In the genomic region with DNA sequence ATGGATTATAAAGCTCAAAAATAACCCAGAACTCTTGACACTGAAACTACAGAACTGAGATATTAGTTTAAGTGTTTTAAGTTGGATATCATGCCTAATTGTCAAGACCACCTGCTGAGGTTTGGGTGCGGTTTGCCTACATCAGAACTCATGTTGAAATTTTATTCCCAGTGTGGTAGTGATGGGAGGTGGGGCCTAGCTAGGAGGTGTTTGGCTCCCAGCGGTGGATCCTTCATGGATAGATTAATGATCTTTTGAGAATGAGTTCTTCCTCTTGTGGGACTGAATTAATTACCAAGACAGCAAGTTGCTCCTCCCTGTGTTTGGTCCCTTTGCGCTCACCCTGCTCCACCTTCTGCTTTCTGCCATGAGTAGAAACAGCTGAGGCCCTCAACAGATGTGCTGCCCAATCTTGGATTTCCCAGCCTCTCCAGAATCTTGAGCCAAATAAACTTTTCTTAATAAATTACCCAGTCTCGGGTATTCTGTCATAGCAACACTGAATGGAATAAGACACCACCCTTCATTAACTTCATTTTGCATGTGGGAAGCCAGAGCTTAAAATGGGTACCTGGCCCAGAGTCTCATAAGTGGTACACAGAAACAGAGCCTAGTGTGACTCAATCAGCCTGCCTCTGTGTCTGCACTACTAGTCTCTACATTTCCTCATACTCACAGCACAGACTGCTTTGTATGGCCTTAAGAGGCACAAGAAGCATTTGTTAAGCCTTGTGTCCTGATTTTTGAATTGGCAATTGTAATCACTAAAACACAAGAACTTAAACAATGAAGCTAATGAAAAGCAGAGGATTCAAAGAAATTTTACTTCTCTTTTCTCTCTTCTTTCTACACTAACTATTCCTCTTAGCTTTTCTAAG, we compare ENCODE assay signal across 30 cellular contexts.
DNase-seq lines count a peak whose midpoint lies in the region; ATAC-seq, FAIRE-seq and TF ChIP-seq lines count a peak whose summit lies in the region.
"Had no signal": no experiment of that assay in that cellular context is flagged by ENCODE, and none has a peak within 500 bp of the region (broad histone marks: within the 10 kb centered on the region; RNA-seq: fewer than 3 reads in every experiment).

No MANE protein-coding gene starts in this region.

- no peak for FAIRE-seq in bronchial epithelial cell (lab: Jason Lieb, UNC)
- FAIRE-seq in small intestine (lab: Jason Lieb, UNC), result no peak
- FAIRE-seq: islet of Langerhans had no signal

- no peaks in the 10 kb centered on the region for H3K36me3 Mint-ChIP-seq in GM23338 (ENCODE audit: low read depth)
- H3K36me3 Mint-ChIP-seq in neural crest cell (ENCODE audit: low read depth), result no peaks in the 10 kb centered on the region
- H3K36me3 Mint-ChIP-seq: activated naive CD4-positive, alpha-beta T cell treated with anti-CD3 and anti-CD28 coated beads, Interleukin-2, amount 50 U/mL, for 72 hours; naive B cell had no signal

- intact Hi-C loops in A673 (cut with micrococcal nuclease; ENCODE audit: unreplicated experiment), result loop anchor here (5.0 to 10.0 kb wide), 2 partner anchors 88 to 966 kb away; no protein-coding TSS in a partner anchor

- no peaks in the 10 kb centered on the region for H4K20me1 ChIP-seq in GM23338 (replicated peaks; ENCODE audit: insufficient read depth)

- WGBS in small intestine, 3 donors, result 71 to 91% (median 85%) methylated on average over 4 of the region's 4 CpGs

- H3K9me3 Mint-ChIP-seq in GM23338 (no peaks in the 10 kb centered on the region), neural crest cell (no peaks in the 10 kb centered on the region)
- H3K9me3 Mint-ChIP-seq: activated CD4-positive, alpha-beta memory T cell treated with anti-CD3 and anti-CD28 coated beads, Interleukin-2, amount 10 ng/mL, durations not matched to agents 7 days and 5 days; activated naive CD4-positive, alpha-beta T cell treated with anti-CD3 and anti-CD28 coated beads, Interleukin-2, amount 50 U/mL, for 72 hours; HFFc6 had no signal

- peaks cover 4% of the 10 kb centered on the region; the same call in 2 of the 3 replicates for H3K4me1 Mint-ChIP-seq in GM23338
- H3K4me1 Mint-ChIP-seq in neural crest cell, result peaks cover 18% of the 10 kb centered on the region
- H3K4me1 Mint-ChIP-seq: activated CD4-positive, alpha-beta memory T cell treated with anti-CD3 and anti-CD28 coated beads, Interleukin-2, amount 10 ng/mL, durations not matched to agents 7 days and 5 days; naive B cell; T-helper 17 cell had no signal

- H3K27ac ChIP-seq in A673 (ENCODE audit: low read depth, low read length, poor library complexity, severe bottlenecking) (no peak overlapping the region), GM23338 (ENCODE audit: low read depth) (no peak overlapping the region), small intestine (ENCODE audit: low read depth in 1 of 2, low read length in 1 of 2) (no peak overlapping the region)
- H3K27ac ChIP-seq: ascending aorta, esophagus squamous epithelium, left lung had no signal

- H3K4me3 ChIP-seq in A673 (ENCODE audit: low read depth, low read length, poor library complexity, severe bottlenecking) (no peak overlapping the region), GM23338 (no peak overlapping the region), bronchial epithelial cell (ENCODE audit: low read depth, low read length) (no peak overlapping the region), small intestine (ENCODE audit: low read depth in 1 of 2, low read length in 2 of 2) (no peak overlapping the region)
- H3K4me3 ChIP-seq: ascending aorta, esophagus squamous epithelium, left lung had no signal

- H3K9me3 ChIP-seq in A673 (ENCODE audit: low read depth, low read length, poor library complexity, severe bottlenecking), result no peaks in the 10 kb centered on the region
- H3K9me3 ChIP-seq in small intestine (ENCODE audit: control insufficient read depth, low read depth), result no peaks in the 10 kb centered on the region
- H3K9me3 ChIP-seq: ascending aorta, esophagus squamous epithelium, left lung had no signal

- BruUV-seq in A673 (replicated peaks; lab: Mats Ljungman, UMichigan), result no TSS peak

- POLR2A ChIA-PET in A673 (lab: Charles Lee; ENCODE audit: low non-redundant PET), result interaction anchor here (0.6 kb wide), 1 partner anchor 473 kb away, joined by 3 read pairs; no protein-coding TSS in a partner anchor

- no peaks in the 10 kb centered on the region for H3F3A ChIP-seq in GM23338 (replicated peaks; ENCODE audit: low read depth)

- 0 out of 2 replicates have a peak, but pooled peaks cover 3% of the 10 kb centered on the region for H3K9me2 ChIP-seq in GM23338 (ENCODE audit: insufficient read depth)

- H3K4me1 ChIP-seq in A673 (ENCODE audit: insufficient read depth, low read length, poor library complexity, severe bottlenecking) (peaks cover 32% of the 10 kb centered on the region), GM23338 (ENCODE audit: insufficient read depth) (no peaks in the 10 kb centered on the region), small intestine (ENCODE audit: control insufficient read depth in 2 of 2, insufficient read depth in 1 of 2, low read depth in 1 of 2, low read length in 1 of 2) (no peaks in the 10 kb centered on the region)
- H3K4me1 ChIP-seq: ascending aorta, esophagus squamous epithelium, left lung had no signal

- TF ChIP-seq CTCF in A673 (conservative IDR thresholded peaks at IDR 0.05; ENCODE audit: low read depth, low read length) (no peak), GM23338 (conservative IDR thresholded peaks at IDR 0.05; ENCODE audit: low read depth in 2 of 2) (no peak), bronchial epithelial cell (IDR thresholded peaks at IDR 0.05; ENCODE audit: insufficient read depth, low read length, severe bottlenecking) (no peak), neural crest cell (conservative IDR thresholded peaks at IDR 0.05) (no peak)

- H3K27ac Mint-ChIP-seq in GM23338, result no peak overlapping the region
- H3K27ac Mint-ChIP-seq in neural crest cell (ENCODE audit: unreplicated experiment), result peak overlapping the region; percentile 50
- H3K27ac Mint-ChIP-seq: activated CD4-positive, alpha-beta memory T cell treated with anti-CD3 and anti-CD28 coated beads, Interleukin-2, amount 10 ng/mL, durations not matched to agents 7 days and 5 days; activated naive CD4-positive, alpha-beta T cell treated with anti-CD3 and anti-CD28 coated beads, Interleukin-2, amount 50 U/mL, for 72 hours; endodermal cell; HFFc6; naive B cell; T-helper 17 cell had no signal

- H3K36me3 ChIP-seq in A673 (ENCODE audit: insufficient read depth, low read length, poor library complexity, severe bottlenecking) (no peaks in the 10 kb centered on the region), GM23338 (ENCODE audit: insufficient read depth) (no peaks in the 10 kb centered on the region), bronchial epithelial cell (ENCODE audit: control insufficient read depth, insufficient read depth, low read length) (no peaks in the 10 kb centered on the region), small intestine (ENCODE audit: control insufficient read depth in 2 of 2, insufficient read depth in 2 of 2, low read length in 2 of 2) (no peaks in the 10 kb centered on the region)
- H3K36me3 ChIP-seq: ascending aorta, esophagus squamous epithelium, left lung had no signal

- H3K79me2 ChIP-seq in GM23338 (replicated peaks; ENCODE audit: insufficient read depth), result no peaks in the 10 kb centered on the region

- H3K27me3 ChIP-seq in A673 (replicated peaks; ENCODE audit: insufficient read depth, low read depth, low read length, poor library complexity), result no peaks in the 10 kb centered on the region
- no peaks in the 10 kb centered on the region for H3K27me3 ChIP-seq in GM23338 (ENCODE audit: insufficient read depth)
- no peaks in the 10 kb centered on the region for H3K27me3 ChIP-seq in bronchial epithelial cell (ENCODE audit: control insufficient read depth, insufficient read depth, low read length)
- H3K27me3 ChIP-seq in small intestine (ENCODE audit: control insufficient read depth in 2 of 2, insufficient read depth in 2 of 2, low read length in 2 of 2), result no peaks in the 10 kb centered on the region
- H3K27me3 ChIP-seq: ascending aorta, esophagus squamous epithelium, left lung had no signal

- CTCF ChIA-PET in A673 (lab: Charles Lee), result no interaction called here

- peak; percentile 33 for DNase-seq in A673 (ENCODE audit: low spot score)
- DNase-seq in GM23338 (ENCODE audit: low spot score), result no peak
- peak; percentile 19 for DNase-seq in bronchial epithelial cell (ENCODE audit: low read depth)
- DNase-seq in neural crest cell (ENCODE audit: low read depth, low spot score), result no peak
- no peak for DNase-seq in small intestine
- no peak for DNase-seq in EL
- DNase-seq: activated CD4-positive, alpha-beta memory T cell treated with anti-CD3 and anti-CD28 coated beads, Interleukin-2, amount 10 ng/mL, durations not matched to agents 7 days and 5 days; activated CD4-positive, CD25-positive, alpha-beta regulatory T cell treated with anti-CD3 and anti-CD28 coated beads, Interleukin-2, amount 50 U/mL, for 72 hours; activated CD8-positive, alpha-beta memory T cell treated with anti-CD3 and anti-CD28 coated beads, Interleukin-2, amount 50 U/mL, for 48 hours; C1 segment of cervical spinal cord; caudate nucleus; endodermal cell; esophagus squamous epithelium; GOT3; HFFc6; left lung; naive B cell; NCI-H1105; NCI-H187 treated with DMSO at 0.1 percent for 48 hours; NCI-H226; nucleus accumbens; OCI-M1; T-helper 17 cell; trophoblast cell had no signal

- H3K4me3 Mint-ChIP-seq in GM23338, result no peak overlapping the region
- H3K4me3 Mint-ChIP-seq in neural crest cell, result no peak overlapping the region
- H3K4me3 Mint-ChIP-seq: activated CD4-positive, alpha-beta memory T cell treated with anti-CD3 and anti-CD28 coated beads, Interleukin-2, amount 10 ng/mL, durations not matched to agents 7 days and 5 days; endodermal cell; HFFc6; naive B cell; T-helper 17 cell had no signal

- H3K27me3 Mint-ChIP-seq in GM23338 (ENCODE audit: insufficient read depth, low read depth, poor library complexity), result no peaks in the 10 kb centered on the region
- no peaks in the 10 kb centered on the region for H3K27me3 Mint-ChIP-seq in neural crest cell (ENCODE audit: low read depth)
- H3K27me3 Mint-ChIP-seq: activated CD4-positive, alpha-beta memory T cell treated with anti-CD3 and anti-CD28 coated beads, Interleukin-2, amount 10 ng/mL, durations not matched to agents 7 days and 5 days; T-helper 17 cell had no signal

- peak overlapping the region; percentile 44 for H2AFZ ChIP-seq in GM23338

- ATAC-seq in GM23338 (no peak), HG03280 (IDR thresholded peaks at IDR 0.05; ENCODE audit: unreplicated experiment) (no peak), HG02763 (IDR thresholded peaks at IDR 0.05; ENCODE audit: unreplicated experiment) (no peak)
- ATAC-seq: activated naive CD4-positive, alpha-beta T cell treated with anti-CD3 and anti-CD28 coated beads, Interleukin-2, amount 50 U/mL, for 72 hours; left lung; SK-N-SH treated with all-trans-retinoic acid at 6 μM for 48 hours; T-helper 17 cell had no signal

- H3K4me2 ChIP-seq in GM23338, result no peak overlapping the region

TF ChIP-seq in GM23338, 12 proteins besides CTCF, POLR2A, EP300 and RAD21 (continues in another document):
- no peak for TF ChIP-seq NANOG (IDR thresholded peaks at IDR 0.05; ENCODE audit: borderline replicate concordance)

Comparison
In these comparisons a context has a peak if more than half of its experiments do, and no peak if none do; other contexts are left out.
1. DNase-seq: peak in A673 (single experiment) and bronchial epithelial cell (single experiment); none in GM23338 (single experiment), neural crest cell (single experiment), small intestine (single experiment) and EL (single experiment).